Comparison of ENCODE assay signal across 9 cellular contexts in the genomic region with DNA sequence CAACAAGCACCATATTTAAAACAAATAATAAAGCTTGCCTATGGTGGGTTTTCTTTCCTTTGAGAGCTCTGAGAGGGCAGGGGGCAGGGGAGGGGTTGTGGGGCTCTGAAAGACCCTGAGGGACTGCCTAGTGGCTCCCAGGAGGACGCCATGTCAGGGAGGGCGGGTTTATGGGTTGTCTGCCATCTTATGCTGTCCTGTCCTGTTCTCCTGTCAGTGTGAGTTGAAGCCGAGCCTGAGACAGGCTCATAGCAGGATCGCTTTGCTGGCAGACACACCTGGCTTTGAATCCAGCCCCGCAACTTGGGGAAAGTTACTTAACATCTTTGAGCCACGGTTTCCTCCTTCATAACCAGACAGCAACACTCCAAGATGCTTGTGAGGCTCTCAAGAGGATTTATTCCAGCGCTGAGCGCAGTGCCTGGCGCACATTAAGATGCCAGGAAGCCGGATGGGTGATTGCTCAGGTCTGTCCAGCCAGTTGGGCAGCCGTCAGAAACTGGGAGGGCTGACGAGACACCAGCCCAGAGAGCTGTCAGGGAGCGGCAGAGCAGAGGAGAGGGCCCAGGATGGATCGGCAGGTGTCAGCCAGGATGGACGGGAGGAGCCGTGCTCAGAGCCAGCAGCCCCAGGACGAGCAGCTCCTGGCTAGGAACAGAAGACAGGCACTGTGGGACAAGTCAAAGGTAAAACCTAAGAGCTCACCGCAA. TPM values are rescaled to one million over a fixed set of nuclear protein-coding genes. Genes with fewer than 3 reads are reported as not detected.
DNase-seq lines count a peak whose midpoint lies in the region; TF ChIP-seq lines count a peak whose summit lies in the region.
"Had no signal": no experiment of that assay in that cellular context is flagged by ENCODE, and none has a peak within 500 bp of the region (broad histone marks: within the 10 kb centered on the region; RNA-seq: fewer than 3 reads in every experiment).

No MANE protein-coding gene starts in this region.

- peaks cover 4 to 8% of the 10 kb centered on the region in 2 donors for H3K4me1 ChIP-seq in breast epithelium
- H3K4me1 ChIP-seq in muscle layer of colon (ENCODE audit: insufficient read depth, low read length): peaks cover 46% of the 10 kb centered on the region

- TF ChIP-seq CTCF in breast epithelium (IDR thresholded peaks at IDR 0.05) (no peak), type B pancreatic cell (conservative IDR thresholded peaks at IDR 0.05) (no peak)

- H3K9me3 ChIP-seq in breast epithelium: no peaks in the 10 kb centered on the region
- no peaks in the 10 kb centered on the region for H3K9me3 ChIP-seq in muscle layer of colon (ENCODE audit: low read length)

- TF ChIP-seq POLR2A in breast epithelium (IDR thresholded peaks at IDR 0.05): no peak

- H3K36me3 Mint-ChIP-seq in activated T-cell treated with anti-CD3 and anti-CD28 coated beads, Interleukin-2, amount 50 U/mL, for 24 hours (ENCODE audit: low read depth): peaks cover 48% of the 10 kb centered on the region
- no peaks in the 10 kb centered on the region for H3K36me3 Mint-ChIP-seq in type B pancreatic cell

- intact Hi-C loops in breast epithelium (cut with DNase I; ENCODE audit: low total_unique reads): no loop called here

- peak overlapping the region; percentile 79 for H3K4me3 Mint-ChIP-seq in activated T-cell treated with anti-CD3 and anti-CD28 coated beads, Interleukin-2, amount 50 U/mL, for 24 hours
- peak overlapping the region; percentile 12 for H3K4me3 Mint-ChIP-seq in type B pancreatic cell

- no peaks in the 10 kb centered on the region for H3K9me3 Mint-ChIP-seq in activated T-cell treated with anti-CD3 and anti-CD28 coated beads, Interleukin-2, amount 50 U/mL, for 24 hours
- no peaks in the 10 kb centered on the region for H3K9me3 Mint-ChIP-seq in type B pancreatic cell

- no peak for DNase-seq in activated T-cell treated with anti-CD3 and anti-CD28 coated beads, Interleukin-2, amount 50 U/mL, for 24 hours
- DNase-seq in activated T-cell treated with anti-CD3 and anti-CD28 coated beads for 4 hours (no peak), breast epithelium (ENCODE audit: low spot score in 2 of 2) (no peak), type B pancreatic cell (ENCODE audit: extremely low spot score, unreplicated experiment) (no peak), cerebellum (ENCODE audit: low spot score) (no peak), SIG-M5 treated with dmso at 0.1 percent for 504 hours (lab: John Stamatoyannopoulos, UW; ENCODE audit: unreplicated experiment) (no peak), globus pallidus (ENCODE audit: low spot score) (no peak)
- DNase-seq: NCI-H1048 had no signal

- no peaks in the 10 kb centered on the region for H3K27me3 Mint-ChIP-seq in activated T-cell treated with anti-CD3 and anti-CD28 coated beads, Interleukin-2, amount 50 U/mL, for 24 hours
- H3K27me3 Mint-ChIP-seq in type B pancreatic cell: no peaks in the 10 kb centered on the region

- no peaks in the 10 kb centered on the region for H3K36me3 ChIP-seq in breast epithelium
- no peaks in the 10 kb centered on the region for H3K36me3 ChIP-seq in muscle layer of colon (ENCODE audit: insufficient read depth, low read length)

- H3K27ac ChIP-seq in breast epithelium (peak overlapping the region; percentile 85 to 92), muscle layer of colon (ENCODE audit: low read depth, low read length) (peak overlapping the region; percentile 59)

- H3K4me1 Mint-ChIP-seq in activated T-cell treated with anti-CD3 and anti-CD28 coated beads, Interleukin-2, amount 50 U/mL, for 24 hours (ENCODE audit: low read depth): peaks cover 94% of the 10 kb centered on the region
- peaks cover 23% of the 10 kb centered on the region for H3K4me1 Mint-ChIP-seq in type B pancreatic cell (ENCODE audit: unreplicated experiment)

- H3K27me3 ChIP-seq in breast epithelium (no peaks in the 10 kb centered on the region), muscle layer of colon (ENCODE audit: control insufficient read depth in 1 of 2, insufficient read depth in 2 of 2, low read length in 2 of 2) (no peaks in the 10 kb centered on the region)

- H3K4me3 ChIP-seq in breast epithelium (peak overlapping the region; percentile 36 to 67 (median 41)), muscle layer of colon (ENCODE audit: low read depth in 1 of 2, low read length in 2 of 2) (peak overlapping the region; percentile 28 to 64)

- peak overlapping the region; percentile 95 for H3K27ac Mint-ChIP-seq in activated T-cell treated with anti-CD3 and anti-CD28 coated beads, Interleukin-2, amount 50 U/mL, for 24 hours
- H3K27ac Mint-ChIP-seq in type B pancreatic cell: peak overlapping the region; percentile 51

- peak overlapping the region; percentile 39 for H3K9ac ChIP-seq in muscle layer of colon (ENCODE audit: low read length)

RNA-seq across cellular contexts. Expression of a gene that starts 36.8 kb away (rescaled TPM):
- total RNA-seq in breast epithelium (under 1 TPM in 2 of 3 donors, not detected in 1; 0.15 to 0.64 TPM), type B pancreatic cell (ENCODE audit: low replicate concordance) (not detected in 2 replicates), cerebellum (not detected)
